In genomic region chr5:126631920-126632319, GRCh38 we compare ENCODE assay signal across 26 cellular contexts.
"Had no signal": no experiment of that assay in that cellular context is flagged by ENCODE, and none has a peak within 500 bp of the region (broad histone marks: within the 10 kb centered on the region; RNA-seq: fewer than 3 reads in every experiment).

No MANE protein-coding gene starts in this region.

- H3K4me3 Mint-ChIP-seq: mesothelial cell of epicardium; naive B cell; natural killer cell treated with Interleukin-12 subunit alpha and Interleukin-12 subunit beta and Interleukin-15 and Interleukin-18, amount 100 ng/mL, for 72 hours; stimulated activated effector memory CD8-positive, alpha-beta T cell treated with anti-CD3 and anti-CD28 coated beads, Interleukin-12 subunit alpha, Interleukin-12 subunit beta, amount 100 ng/mL, for 72 hours had no signal

- H2AFZ ChIP-seq: parathyroid adenoma had no signal

- DNase-seq: dermis blood vessel endothelial cell; effector memory CD4-positive, alpha-beta T cell; erythroblast; esophagus squamous epithelium; foreskin melanocyte; mesenchymal stem cell; mucosa of descending colon; naive B cell; stimulated activated CD4-positive, alpha-beta T cell treated with anti-CD3 and anti-CD28 coated beads, Interleukin-12 subunit alpha, Interleukin-12 subunit beta, amount 100 ng/mL, for 4 hours; stimulated activated CD4-positive, alpha-beta T cell treated with anti-CD3 and anti-CD28 coated beads, Interleukin-1b, Interleukin-23, amount 100 ng/mL, for 48 hours; stimulated activated CD4-positive, alpha-beta T cell treated with anti-CD3 and anti-CD28 coated beads, Interleukin-4, amount 100 ng/mL, for 1 hour; stimulated activated naive CD4-positive, alpha-beta T cell treated with Interleukin-2 at 50 U/mL for 16 hours; stomach; thyroid gland had no signal

- H3K27ac ChIP-seq: coronary artery, esophagus squamous epithelium, neutrophil, parathyroid adenoma, stomach, thyroid gland, vagina had no signal

- ATAC-seq: mucosa of descending colon; natural killer cell treated with Interleukin-12 subunit alpha and Interleukin-12 subunit beta and Interleukin-15 and Interleukin-18, amount 100 ng/mL, for 72 hours; sciatic nerve; stimulated activated effector memory CD8-positive, alpha-beta T cell treated with anti-CD3 and anti-CD28 coated beads, Interleukin-12 subunit alpha, Interleukin-12 subunit beta, amount 100 ng/mL, for 72 hours had no signal

- H3K4me2 ChIP-seq: smooth muscle cell had no signal

- H3K4me1 Mint-ChIP-seq: mesothelial cell of epicardium; naive B cell; neural crest cell; stimulated activated effector memory CD8-positive, alpha-beta T cell treated with anti-CD3 and anti-CD28 coated beads, Interleukin-12 subunit alpha, Interleukin-12 subunit beta, amount 100 ng/mL, for 72 hours had no signal

- H3K9ac ChIP-seq: parathyroid adenoma had no signal

- H3K27me3 ChIP-seq: esophagus squamous epithelium, neutrophil, stomach, thyroid gland, vagina had no signal

- H3K27ac Mint-ChIP-seq: mesothelial cell of epicardium; naive B cell; natural killer cell treated with Interleukin-12 subunit alpha and Interleukin-12 subunit beta and Interleukin-15 and Interleukin-18, amount 100 ng/mL, for 72 hours; progenitor cell of endocrine pancreas; stimulated activated effector memory CD8-positive, alpha-beta T cell treated with anti-CD3 and anti-CD28 coated beads, Interleukin-12 subunit alpha, Interleukin-12 subunit beta, amount 100 ng/mL, for 72 hours had no signal

- H3K79me2 ChIP-seq: parathyroid adenoma had no signal

- H3K27me3 Mint-ChIP-seq: naive B cell; natural killer cell treated with Interleukin-12 subunit alpha and Interleukin-12 subunit beta and Interleukin-15 and Interleukin-18, amount 100 ng/mL, for 72 hours; progenitor cell of endocrine pancreas had no signal

- H3K36me3 ChIP-seq: neutrophil, thyroid gland had no signal

- H3K4me1 ChIP-seq: esophagus squamous epithelium, stomach, thyroid gland, vagina had no signal

- H3K4me3 ChIP-seq: coronary artery, esophagus squamous epithelium, mucosa of descending colon, smooth muscle cell, stomach, thyroid gland, vagina had no signal

- H3K9me3 Mint-ChIP-seq: mesothelial cell of epicardium; naive B cell; natural killer cell treated with Interleukin-12 subunit alpha and Interleukin-12 subunit beta and Interleukin-15 and Interleukin-18, amount 100 ng/mL, for 72 hours; neural crest cell; stimulated activated effector memory CD8-positive, alpha-beta T cell treated with anti-CD3 and anti-CD28 coated beads, Interleukin-12 subunit alpha, Interleukin-12 subunit beta, amount 100 ng/mL, for 72 hours had no signal

- H3K36me3 Mint-ChIP-seq: naive B cell; natural killer cell treated with Interleukin-12 subunit alpha and Interleukin-12 subunit beta and Interleukin-15 and Interleukin-18, amount 100 ng/mL, for 72 hours had no signal

- FAIRE-seq: keratinocyte had no signal

- H3K9me3 ChIP-seq: esophagus squamous epithelium, mucosa of descending colon, neutrophil, stomach, thyroid gland, vagina had no signal
